In genomic region chr11:23570828-23571227, GRCh38 we compare ENCODE assay signal across 29 cellular contexts.
DNase-seq lines count a peak whose midpoint lies in the region; ATAC-seq and TF ChIP-seq lines count a peak whose summit lies in the region.
"Had no signal": no experiment of that assay in that cellular context is flagged by ENCODE, and none has a peak within 500 bp of the region (broad histone marks: within the 10 kb centered on the region; RNA-seq: fewer than 3 reads in every experiment).

No MANE protein-coding gene starts in this region.

- H3K36me3 ChIP-seq in Caco-2 (ENCODE audit: control insufficient read depth, insufficient read depth, low read length), result no peaks in the 10 kb centered on the region

- no peaks in the 10 kb centered on the region for H3K4me1 Mint-ChIP-seq in CD4-positive, alpha-beta T cell (ENCODE audit: low read depth)
- H3K4me1 Mint-ChIP-seq in Caco-2 (ENCODE audit: low read depth, unreplicated experiment), result no peaks in the 10 kb centered on the region
- H3K4me1 Mint-ChIP-seq: activated naive CD8-positive, alpha-beta T cell treated with anti-CD3 and anti-CD28 coated beads for 36 hours; brain had no signal

- TF ChIP-seq CTCF in retinal pigment epithelial cell (conservative IDR thresholded peaks at IDR 0.05; ENCODE audit: low read depth, low read length) (no peak), Caco-2 (IDR thresholded peaks at IDR 0.05; ENCODE audit: insufficient read depth in 1 of 2, low read depth in 1 of 2, low read length in 1 of 2, severe bottlenecking in 1 of 2, unreplicated experiment in 1 of 2) (no peak)
- no peak for TF ChIP-seq CTCF in CD4-positive, alpha-beta T cell (IDR thresholded peaks at IDR 0.05)

- POLR2A ChIA-PET in CD4-positive, alpha-beta T cell (lab: Charles Lee), result no interaction called here
- POLR2A ChIA-PET in Caco-2 (lab: Charles Lee), result no interaction called here

- no TSS peak for BruUV-seq in Caco-2 (replicated peaks; lab: Mats Ljungman, UMichigan)

- H3K9me3 Mint-ChIP-seq in CD4-positive, alpha-beta T cell, result peaks cover 5% of the 10 kb centered on the region
- no peaks in the 10 kb centered on the region for H3K9me3 Mint-ChIP-seq in Caco-2 (ENCODE audit: unreplicated experiment)
- H3K9me3 Mint-ChIP-seq: activated naive CD8-positive, alpha-beta T cell treated with anti-CD3 and anti-CD28 coated beads for 36 hours; brain; WTC11 had no signal

- CTCF ChIA-PET in CD4-positive, alpha-beta T cell (lab: Charles Lee), result no interaction called here
- CTCF ChIA-PET in Caco-2 (lab: Charles Lee), result no interaction called here

- H3K36me3 Mint-ChIP-seq in CD4-positive, alpha-beta T cell (ENCODE audit: low read depth), result no peaks in the 10 kb centered on the region
- no peaks in the 10 kb centered on the region for H3K36me3 Mint-ChIP-seq in Caco-2 (ENCODE audit: insufficient read depth, unreplicated experiment)
- H3K36me3 Mint-ChIP-seq: activated naive CD8-positive, alpha-beta T cell treated with anti-CD3 and anti-CD28 coated beads for 36 hours; brain; CD8-positive, alpha-beta T cell; WTC11 had no signal

- H3K4me1 ChIP-seq in Caco-2, result no peaks in the 10 kb centered on the region
- H3K4me1 ChIP-seq: foreskin keratinocyte, parathyroid adenoma had no signal

- no peak overlapping the region for H3K4me3 ChIP-seq in retinal pigment epithelial cell (ENCODE audit: low read length)
- H3K4me3 ChIP-seq in Caco-2 (ENCODE audit: low read depth, low read length), result no peak overlapping the region
- H3K4me3 ChIP-seq: coronary artery had no signal

- no peak overlapping the region for H3K4me3 Mint-ChIP-seq in CD4-positive, alpha-beta T cell
- H3K4me3 Mint-ChIP-seq in Caco-2 (ENCODE audit: unreplicated experiment), result no peak overlapping the region
- H3K4me3 Mint-ChIP-seq: activated naive CD8-positive, alpha-beta T cell treated with anti-CD3 and anti-CD28 coated beads for 36 hours; brain; CD8-positive, alpha-beta T cell; natural killer cell treated with Interleukin-12 subunit alpha and Interleukin-12 subunit beta and Interleukin-15 and Interleukin-18, amount 100 ng/mL, for 72 hours; WTC11 had no signal

- no peaks in the 10 kb centered on the region for H3K27me3 Mint-ChIP-seq in CD4-positive, alpha-beta T cell
- H3K27me3 Mint-ChIP-seq in Caco-2 (ENCODE audit: insufficient read depth, unreplicated experiment), result no peaks in the 10 kb centered on the region
- H3K27me3 Mint-ChIP-seq: activated naive CD8-positive, alpha-beta T cell treated with anti-CD3 and anti-CD28 coated beads for 36 hours; natural killer cell treated with Interleukin-12 subunit alpha and Interleukin-12 subunit beta and Interleukin-15 and Interleukin-18, amount 100 ng/mL, for 72 hours had no signal

- H3K9me3 ChIP-seq in CD4-positive, alpha-beta T cell (ENCODE audit: control insufficient read depth, low read length), result no peaks in the 10 kb centered on the region
- no peaks in the 10 kb centered on the region for H3K9me3 ChIP-seq in Caco-2
- H3K9me3 ChIP-seq: SK-N-SH had no signal

- peak; percentile 77 for DNase-seq in EH (ENCODE audit: low read depth)
- DNase-seq in M059J (ENCODE audit: low read depth), result peak; percentile 67
- DNase-seq in dedifferentiated amniotic fluid mesenchymal stem cell (ENCODE audit: extremely low spot score), result peak; percentile 76
- peak; percentile 8 for DNase-seq in retinal pigment epithelial cell (ENCODE audit: low read depth)
- DNase-seq in CD4-positive, alpha-beta T cell, result no peak
- no peak for DNase-seq in Caco-2
- DNase-seq: activated CD4-positive, alpha-beta T cell treated with anti-CD3 and anti-CD28 coated beads, Interleukin-2, amount 50 U/mL, for 48 hours; activated CD8-positive, alpha-beta memory T cell treated with anti-CD3 and anti-CD28 coated beads, Interleukin-2, amount 50 U/mL, for 48 hours; activated naive CD8-positive, alpha-beta T cell treated with anti-CD3 and anti-CD28 coated beads for 36 hours; CD8-positive, alpha-beta T cell; DMS53; hippocampal formation; MV-4-11; NCI-H1694; NCI-H2171 treated with DMSO at 0.1 percent for 48 hours; NCI-H526 treated with DMSO at 0.1 percent for 48 hours; SK-N-SH; T-helper 2 cell had no signal

- no peak for ATAC-seq in CD4-positive, alpha-beta T cell (ENCODE audit: poor library complexity)
- no peak for ATAC-seq in GM18511 (IDR thresholded peaks at IDR 0.05; ENCODE audit: unreplicated experiment)
- ATAC-seq: CD8-positive, alpha-beta T cell; foreskin keratinocyte; natural killer cell treated with Interleukin-12 subunit alpha and Interleukin-12 subunit beta and Interleukin-15 and Interleukin-18, amount 100 ng/mL, for 72 hours; sciatic nerve; WTC11 had no signal

- intact Hi-C loops in CD4-positive, alpha-beta T cell (cut with DNase I, micrococcal nuclease), result no loop called here
- intact Hi-C loops in Caco-2 (cut with micrococcal nuclease; ENCODE audit: unreplicated experiment), result no loop called here

- no peaks in the 10 kb centered on the region for H3K27me3 ChIP-seq in CD4-positive, alpha-beta T cell (ENCODE audit: control insufficient read depth, insufficient read depth, low read length)
- no peaks in the 10 kb centered on the region for H3K27me3 ChIP-seq in Caco-2 (replicated peaks; ENCODE audit: control insufficient read depth, insufficient read depth, low read length)
- H3K27me3 ChIP-seq: foreskin keratinocyte had no signal

- H3K27ac Mint-ChIP-seq in CD4-positive, alpha-beta T cell, result no peak overlapping the region
- H3K27ac Mint-ChIP-seq in Caco-2 (ENCODE audit: unreplicated experiment), result no peak overlapping the region
- H3K27ac Mint-ChIP-seq: activated naive CD8-positive, alpha-beta T cell treated with anti-CD3 and anti-CD28 coated beads for 36 hours; activated T-helper 2 cell treated with anti-CD3 and anti-CD28 coated beads, Interferon-gamma antibody, Interleukin-2, Interleukin-4, amounts not matched to agents 10 μg/mL and 5 μg/mL and 100 μg/mL, durations not matched to agents 14 hours and 24 hours and 36 hours; brain; CD8-positive, alpha-beta T cell; natural killer cell treated with Interleukin-12 subunit alpha and Interleukin-12 subunit beta and Interleukin-15 and Interleukin-18, amount 100 ng/mL, for 72 hours; WTC11 had no signal

- no peak overlapping the region for H3K27ac ChIP-seq in CD4-positive, alpha-beta T cell (ENCODE audit: low read depth, low read length)
- H3K27ac ChIP-seq: coronary artery, foreskin keratinocyte, HL-60, parathyroid adenoma, RWPE1 had no signal

Comparison
In these comparisons a context has a peak if more than half of its experiments do, and no peak if none do; other contexts are left out.
1. DNase-seq: peak in EH (single experiment), M059J (single experiment), dedifferentiated amniotic fluid mesenchymal stem cell (single experiment) and retinal pigment epithelial cell (single experiment); none in CD4-positive, alpha-beta T cell (0 of 10) and Caco-2 (0 of 2).